Comparison of ENCODE assay signal across 21 cellular contexts in genomic region chr5:174523311-174524159, GRCh38.
A peak's percentile ranks its signal among the peaks of the same experiment; 100 is the strongest.
DNase-seq lines count a peak whose midpoint lies in the region; ATAC-seq and TF ChIP-seq lines count a peak whose summit lies in the region.
"Had no signal": no experiment of that assay in that cellular context is flagged by ENCODE, and none has a peak within 500 bp of the region (broad histone marks: within the 10 kb centered on the region; RNA-seq: fewer than 3 reads in every experiment).

No MANE protein-coding gene starts in this region.

- H3K23ac ChIP-seq in neuronal stem cell (ENCODE audit: low read depth, low read length, poor library complexity) = no peak overlapping the region

- H3K27ac ChIP-seq in PC-3 (ENCODE audit: low read length) (no peak overlapping the region), endodermal cell (ENCODE audit: low read depth, low read length) (no peak overlapping the region), neuronal stem cell (replicated peaks; ENCODE audit: low read length) (no peak overlapping the region)
- H3K27ac ChIP-seq: RWPE1 had no signal

- intact Hi-C loops in PC-3 (cut with micrococcal nuclease) = no loop called here

- no peaks in the 10 kb centered on the region for H3K79me1 ChIP-seq in neuronal stem cell (ENCODE audit: low read depth, low read length)

- H4K8ac ChIP-seq in neuronal stem cell (ENCODE audit: low read depth, low read length) = no peak overlapping the region

- H3K14ac ChIP-seq in neuronal stem cell (ENCODE audit: low read length) = no peak overlapping the region

- TF ChIP-seq CTCF in PC-3 (conservative IDR thresholded peaks at IDR 0.05; ENCODE audit: low read depth, low read length) (peak; percentile 48), endodermal cell (conservative IDR thresholded peaks at IDR 0.05) (peak; percentile 66)

- H4K20me1 ChIP-seq in PC-3 (ENCODE audit: low read length) = no peaks in the 10 kb centered on the region

- ATAC-seq in PC-3 = peak; percentile 58; the same call in 1 of the 2 replicates
- ATAC-seq: sciatic nerve; stimulated activated naive CD8-positive, alpha-beta T cell treated with anti-CD3 and anti-CD28 coated beads, Interleukin-15, amount 100 ng/mL, for 72 hours; T-cell had no signal

- H3K4me1 ChIP-seq in PC-3 (ENCODE audit: insufficient read depth, low read length) (peaks cover 6% of the 10 kb centered on the region; the same call in 1 of the 2 replicates), endodermal cell (ENCODE audit: control insufficient read depth, insufficient read depth, low read length) (peaks cover 9% of the 10 kb centered on the region), neuronal stem cell (ENCODE audit: control insufficient read depth in 2 of 2, insufficient read depth in 1 of 2, low read depth in 1 of 2, low read length in 2 of 2) (peaks cover 0 to 12% of the 10 kb centered on the region in 2 donors)

- H3K4me3 ChIP-seq in PC-3 (ENCODE audit: low read length) (no peak overlapping the region), endodermal cell (ENCODE audit: low read length) (no peak overlapping the region), neuronal stem cell (ENCODE audit: low read length in 2 of 2) (no peak overlapping the region)

- H2BK120ac ChIP-seq in neuronal stem cell (ENCODE audit: low read depth, low read length) = no peak overlapping the region

- H3K36me3 ChIP-seq in PC-3 (ENCODE audit: low read depth, low read length) (no peaks in the 10 kb centered on the region), endodermal cell (ENCODE audit: control insufficient read depth, insufficient read depth, low read length) (no peaks in the 10 kb centered on the region), neuronal stem cell (replicated peaks in 1 of 2; ENCODE audit: control insufficient read depth in 2 of 2, insufficient read depth in 2 of 2, low read length in 2 of 2) (no peaks in the 10 kb centered on the region)

- H3K27ac Mint-ChIP-seq in endodermal cell = no peak overlapping the region
- H3K27ac Mint-ChIP-seq: activated naive CD4-positive, alpha-beta T cell treated with anti-CD3 and anti-CD28 coated beads for 36 hours; HFFc6; nephron progenitor cell; stimulated activated naive CD8-positive, alpha-beta T cell treated with anti-CD3 and anti-CD28 coated beads, Interleukin-15, amount 100 ng/mL, for 72 hours; T-cell had no signal

- no peaks in the 10 kb centered on the region for H3K9me2 ChIP-seq in PC-3 (replicated peaks; ENCODE audit: low read length)

- no peak overlapping the region for H2BK15ac ChIP-seq in neuronal stem cell (ENCODE audit: low read length)

- H3K9ac ChIP-seq in PC-3 (ENCODE audit: low read length) = no peak overlapping the region
- H3K9ac ChIP-seq in endodermal cell (ENCODE audit: extremely low read depth, low read length, poor library complexity, severe bottlenecking) = no peak overlapping the region
- H3K9ac ChIP-seq in neuronal stem cell (ENCODE audit: low read depth, low read length, poor library complexity) = peak overlapping the region; percentile 57

- CTCF ChIA-PET in PC-3 (lab: Charles Lee) = interaction anchor here (0.7 kb wide), 1 partner anchor 1249 kb away, joined by 3 read pairs; no protein-coding TSS in a partner anchor

- peaks cover 51% of the 10 kb centered on the region for H3K27me3 Mint-ChIP-seq in endodermal cell (ENCODE audit: insufficient read depth)

- no TSS peak for BruUV-seq in PC-3 (replicated peaks; lab: Mats Ljungman, UMichigan)

- H3K79me2 ChIP-seq in PC-3 (ENCODE audit: low read length) = no peaks in the 10 kb centered on the region

- H3K18ac ChIP-seq in neuronal stem cell (ENCODE audit: low read length) = no peak overlapping the region

- POLR2A ChIA-PET in PC-3 (lab: Charles Lee; ENCODE audit: unreplicated experiment) = no interaction called here

- in situ Hi-C loops in Caki2 (cut with HindIII; ENCODE audit: low pct_unique_long_range_greater_than_20kb, low sequenced_read_pairs) = no loop called here

- H3K4me2 ChIP-seq in PC-3 (ENCODE audit: low read length) (no peak overlapping the region), neuronal stem cell (ENCODE audit: insufficient read depth, low read length, poor library complexity, severe bottlenecking) (no peak overlapping the region)

- no peak overlapping the region for H3K4me3 Mint-ChIP-seq in endodermal cell
- H3K4me3 Mint-ChIP-seq: activated naive CD4-positive, alpha-beta T cell treated with anti-CD3 and anti-CD28 coated beads for 36 hours; HFFc6; nephron progenitor cell; stimulated activated naive CD8-positive, alpha-beta T cell treated with anti-CD3 and anti-CD28 coated beads, Interleukin-15, amount 100 ng/mL, for 72 hours; T-cell had no signal

- H2AK5ac ChIP-seq in neuronal stem cell (ENCODE audit: low read depth, low read length) = no peak overlapping the region

- no peak overlapping the region for H2BK12ac ChIP-seq in neuronal stem cell (ENCODE audit: low read length)

- DNase-seq in Caki2 (ENCODE audit: low read depth) (peak; percentile 31), PC-3 (peak; percentile 5), endodermal cell (no peak), neuronal stem cell (ENCODE audit: low spot score) (no peak), NOMO-1 treated with DMSO at 0.1 percent for 48 hours (lab: John Stamatoyannopoulos, UW; ENCODE audit: unreplicated experiment) (no peak), GOT3 (lab: John Stamatoyannopoulos, UW) (no peak), OCI-M2 (lab: John Stamatoyannopoulos, UW; ENCODE audit: unreplicated experiment) (no peak)
- DNase-seq in stimulated activated CD4-positive, alpha-beta T cell treated with anti-CD3 and anti-CD28 coated beads, Interleukin-4, amount 100 ng/mL, for 4 hours = no peak
- DNase-seq: activated CD4-positive, alpha-beta T cell treated with anti-CD3 and anti-CD28 coated beads, Interleukin-2, amount 50 U/mL, for 4 hours; activated naive CD4-positive, alpha-beta T cell treated with anti-CD3 and anti-CD28 coated beads for 36 hours; activated T-cell treated with anti-CD3 and anti-CD28 coated beads, Interleukin-2, amount 50 U/mL, for 1 hour; HFFc6; Kasumi-1; midbrain; NCI-H526 treated with DMSO at 0.1 percent for 48 hours; nephron progenitor cell; stimulated activated CD4-positive, alpha-beta T cell treated with anti-CD3 and anti-CD28 coated beads, Interleukin-1b, Interleukin-23, amount 100 ng/mL, for 48 hours; stimulated activated naive CD8-positive, alpha-beta T cell treated with anti-CD3 and anti-CD28 coated beads, Interleukin-15, amount 100 ng/mL, for 72 hours; T-cell had no signal

- H3K27me3 ChIP-seq in PC-3 (ENCODE audit: low read length) = no peaks in the 10 kb centered on the region
- peaks cover 20% of the 10 kb centered on the region for H3K27me3 ChIP-seq in endodermal cell (ENCODE audit: control insufficient read depth, insufficient read depth, low read length, poor library complexity, severe bottlenecking)
- H3K27me3 ChIP-seq in neuronal stem cell (ENCODE audit: control insufficient read depth in 3 of 3, insufficient read depth in 3 of 3, low read depth in 1 of 3, low read length in 3 of 3) = peaks cover 0 to 5% (median 2%) of the 10 kb centered on the region in 3 experiments

- H2AFZ ChIP-seq in PC-3 (ENCODE audit: low read length) = no peak overlapping the region
- H2AFZ ChIP-seq in neuronal stem cell (ENCODE audit: low read length) = no peak overlapping the region

- H3K4me1 Mint-ChIP-seq in endodermal cell = peaks cover 56% of the 10 kb centered on the region
- H3K4me1 Mint-ChIP-seq: stimulated activated naive CD8-positive, alpha-beta T cell treated with anti-CD3 and anti-CD28 coated beads, Interleukin-15, amount 100 ng/mL, for 72 hours; T-cell had no signal

- H3K9me3 ChIP-seq in PC-3 (ENCODE audit: low read length) (no peaks in the 10 kb centered on the region), endodermal cell (ENCODE audit: control insufficient read depth, low read length) (peaks cover 5% of the 10 kb centered on the region), neuronal stem cell (replicated peaks in 1 of 2; ENCODE audit: control insufficient read depth in 2 of 2, insufficient read depth in 1 of 2, low read depth in 1 of 2, low read length in 2 of 2) (no peaks in the 10 kb centered on the region)

- 83% methylated on average over 4 to 7 of the region's 7 CpGs for WGBS in endodermal cell (ENCODE audit: insufficient coverage in 1 of 2, insufficient read length in 1 of 2), 2 experiments
- WGBS in neuronal stem cell (ENCODE audit: extremely low coverage in 2 of 2, insufficient read length in 2 of 2, insufficient replicate concordance in 1 of 2), 2 donors = no CpG with 5 or more reads among the region's 7 CpGs

- H4K91ac ChIP-seq in neuronal stem cell (ENCODE audit: low read depth, low read length, poor library complexity) = no peak overlapping the region

- no peaks in the 10 kb centered on the region for H3K9me3 Mint-ChIP-seq in endodermal cell
- H3K9me3 Mint-ChIP-seq: activated naive CD4-positive, alpha-beta T cell treated with anti-CD3 and anti-CD28 coated beads for 36 hours; nephron progenitor cell; T-cell had no signal

- no peak overlapping the region for H3K4ac ChIP-seq in neuronal stem cell (ENCODE audit: low read length)

- H3K36me3 Mint-ChIP-seq in endodermal cell (ENCODE audit: low read depth) = no peaks in the 10 kb centered on the region
- H3K36me3 Mint-ChIP-seq: T-cell had no signal

- no peaks in the 10 kb centered on the region for H3F3A ChIP-seq in PC-3 (ENCODE audit: low read length, unreplicated experiment)

- no peak overlapping the region for H2BK5ac ChIP-seq in neuronal stem cell (ENCODE audit: low read length)

Comparison
In these comparisons a context has a peak if more than half of its experiments do, and no peak if none do; other contexts are left out.
1. DNase-seq: peak in Caki2 (single experiment) and PC-3 (single experiment); none in endodermal cell (single experiment), neuronal stem cell (single experiment), NOMO-1 treated with DMSO at 0.1 percent for 48 hours (single experiment), GOT3 (single experiment), stimulated activated CD4-positive, alpha-beta T cell treated with anti-CD3 and anti-CD28 coated beads, Interleukin-4, amount 100 ng/mL, for 4 hours (0 of 2) and OCI-M2 (single experiment).